In genomic region chr2:133886735-133887675, GRCh38 we compare ENCODE assay signal across 8 cellular contexts.
DNase-seq lines count a peak whose midpoint lies in the region; ATAC-seq and TF ChIP-seq lines count a peak whose summit lies in the region.

No MANE protein-coding gene starts in this region.

- DNase-seq in DMS114 treated with DMSO at 0.1 percent for 48 hours (lab: John Stamatoyannopoulos, UW; ENCODE audit: unreplicated experiment) (peak; percentile 9), M059J (ENCODE audit: low read depth) (peak; percentile 77), SHP77 treated with DMSO at 0.1 percent for 48 hours (lab: John Stamatoyannopoulos, UW) (peak; percentile 64), heart left ventricle (peak; percentile 63 to 80 (median 67)), pulmonary artery endothelial cell (ENCODE audit: low read depth, low spot score) (peak; percentile 13)
- DNase-seq in activated naive CD8-positive, alpha-beta T cell treated with anti-CD3 and anti-CD28 coated beads, Interleukin-2, amount 50 U/mL, for 24 hours, result peak; percentile 42

- ATAC-seq in GM21576 (IDR thresholded peaks at IDR 0.05; ENCODE audit: unreplicated experiment), result peak; percentile 77
- no peak for ATAC-seq in activated naive CD8-positive, alpha-beta T cell treated with anti-CD3 and anti-CD28 coated beads, Interleukin-2, amount 50 U/mL, for 24 hours
- ATAC-seq in heart left ventricle, result peak; percentile 29 to 86 (median 79)
- ATAC-seq in GM19467 (IDR thresholded peaks at IDR 0.05; ENCODE audit: unreplicated experiment), result no peak

- peak; percentile 41 to 72 (median 58) for TF ChIP-seq CTCF in heart left ventricle (IDR thresholded peaks at IDR 0.05)

- H3K36me3 ChIP-seq in heart left ventricle, result no peaks in the 10 kb centered on the region

- peaks cover 10% of the 10 kb centered on the region for H3K27me3 Mint-ChIP-seq in activated naive CD8-positive, alpha-beta T cell treated with anti-CD3 and anti-CD28 coated beads, Interleukin-2, amount 50 U/mL, for 24 hours

- peaks cover 0 to 12% (median 2%) of the 10 kb centered on the region in 12 donors for H3K4me1 ChIP-seq in heart left ventricle

- H3K4me3 ChIP-seq in heart left ventricle, result no peak overlapping the region

- no peaks in the 10 kb centered on the region for H3K4me1 Mint-ChIP-seq in activated naive CD8-positive, alpha-beta T cell treated with anti-CD3 and anti-CD28 coated beads, Interleukin-2, amount 50 U/mL, for 24 hours

- no peak overlapping the region for H3K4me3 Mint-ChIP-seq in activated naive CD8-positive, alpha-beta T cell treated with anti-CD3 and anti-CD28 coated beads, Interleukin-2, amount 50 U/mL, for 24 hours

- peaks cover 0 to 2% (median 0%) of the 10 kb centered on the region in 12 donors for H3K9me3 ChIP-seq in heart left ventricle

- H3K27ac ChIP-seq in heart left ventricle, result no peak overlapping the region

- H3K36me3 Mint-ChIP-seq in activated naive CD8-positive, alpha-beta T cell treated with anti-CD3 and anti-CD28 coated beads, Interleukin-2, amount 50 U/mL, for 24 hours (ENCODE audit: low read depth), result no peaks in the 10 kb centered on the region

- WGBS in heart left ventricle, 4 donors, result 30 to 40% (median 37%) methylated on average over 19 of the region's 19 CpGs

- H3K27ac Mint-ChIP-seq in activated naive CD8-positive, alpha-beta T cell treated with anti-CD3 and anti-CD28 coated beads, Interleukin-2, amount 50 U/mL, for 24 hours, result no peak overlapping the region

- intact Hi-C loops in heart left ventricle (cut with DNase I), result loop anchor here (2.0 to 10.0 kb wide), 17 partner anchors 108 to 1015 kb away; partner anchors contain the start of gene MGAT5 (in 1 of the 10)

- no peak for TF ChIP-seq POLR2A in heart left ventricle (IDR thresholded peaks at IDR 0.05)

- H3K9me3 Mint-ChIP-seq in activated naive CD8-positive, alpha-beta T cell treated with anti-CD3 and anti-CD28 coated beads, Interleukin-2, amount 50 U/mL, for 24 hours, result no peaks in the 10 kb centered on the region

- peaks cover 0 to 3% (median 0%) of the 10 kb centered on the region in 9 donors for H3K27me3 ChIP-seq in heart left ventricle

Comparison
In these comparisons a context has a peak if more than half of its experiments do, and no peak if none do; other contexts are left out.
1. DNase-seq: peak in every context shown above with its lines; median percentile 77 in M059J; 67 in heart left ventricle; 64 in SHP77 treated with DMSO at 0.1 percent for 48 hours; 42 in activated naive CD8-positive, alpha-beta T cell treated with anti-CD3 and anti-CD28 coated beads, Interleukin-2, amount 50 U/mL, for 24 hours; 13 in pulmonary artery endothelial cell; 9 in DMS114 treated with DMSO at 0.1 percent for 48 hours.
2. ATAC-seq: peak in GM21576 (single experiment) and heart left ventricle (4 of 4); none in activated naive CD8-positive, alpha-beta T cell treated with anti-CD3 and anti-CD28 coated beads, Interleukin-2, amount 50 U/mL, for 24 hours (single experiment) and GM19467 (single experiment).